8 cellular contexts compared by ENCODE assay signal in the genomic region with DNA sequence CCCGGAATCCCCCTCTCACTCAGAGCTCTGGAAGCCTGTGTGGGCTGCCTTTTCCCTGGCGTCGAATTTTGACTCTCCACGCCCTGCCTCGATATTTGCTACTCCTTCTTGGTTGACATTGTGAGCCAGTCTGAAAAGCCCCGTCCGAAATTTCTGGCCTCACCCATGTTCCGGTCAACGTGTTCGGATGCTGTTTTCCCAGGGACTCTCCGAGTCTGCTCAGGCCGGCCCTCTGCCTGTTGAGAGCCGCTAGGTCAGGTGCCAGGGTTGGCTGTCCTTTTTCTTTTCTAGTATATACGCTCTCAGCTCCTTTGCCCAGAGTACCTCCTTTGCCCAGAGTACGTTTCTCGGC. TPM values are rescaled to one million over a fixed set of nuclear protein-coding genes. Genes with fewer than 3 reads are reported as not detected.
A peak's percentile ranks its signal among the peaks of the same experiment; 100 is the strongest.
DNase-seq lines count a peak whose midpoint lies in the region; ATAC-seq and TF ChIP-seq lines count a peak whose summit lies in the region.

No MANE protein-coding gene starts in this region.

- intact Hi-C loops in natural killer cell (cut with micrococcal nuclease) = loop anchor here (1.0 kb wide), 1 partner anchor 125 kb away; no protein-coding TSS in a partner anchor

- peak; percentile 22 for ATAC-seq in GM18502 (IDR thresholded peaks at IDR 0.05; ENCODE audit: poor library complexity, unreplicated experiment)
- ATAC-seq in WTC11 = peak; percentile 66
- ATAC-seq in natural killer cell = no peak
- ATAC-seq in HG02623 (IDR thresholded peaks at IDR 0.05; ENCODE audit: unreplicated experiment) = no peak

- H3K4me3 ChIP-seq in BJ (ENCODE audit: low read depth, low read length) (peak overlapping the region; percentile 61), fibroblast of the aortic adventitia (ENCODE audit: low read depth, low read length) (peak overlapping the region; percentile 85)

- peak; percentile 74 for TF ChIP-seq CTCF in BJ (IDR thresholded peaks at IDR 0.05; ENCODE audit: insufficient read depth, low read depth, low read length)
- no peak for TF ChIP-seq CTCF in WTC11 (IDR thresholded peaks at IDR 0.05)
- TF ChIP-seq CTCF in fibroblast of the aortic adventitia (IDR thresholded peaks at IDR 0.05; ENCODE audit: insufficient read depth, low read length) = peak; percentile 83
- TF ChIP-seq CTCF in natural killer cell (IDR thresholded peaks at IDR 0.05) = no peak

- H3K27me3 Mint-ChIP-seq in IgD-negative memory B cell = peaks cover 25% of the 10 kb centered on the region
- H3K27me3 Mint-ChIP-seq in WTC11 (ENCODE audit: low read depth) = peaks cover 76% of the 10 kb centered on the region
- H3K27me3 Mint-ChIP-seq in natural killer cell (ENCODE audit: low read depth in 2 of 2) = peaks cover 24 to 45% of the 10 kb centered on the region in 2 donors

- H3K27ac Mint-ChIP-seq in IgD-negative memory B cell = peak overlapping the region in 2 of 3 donors; percentile 53 to 76
- H3K27ac Mint-ChIP-seq in WTC11 = peak overlapping the region; percentile 75
- peak overlapping the region; percentile 45 to 76 for H3K27ac Mint-ChIP-seq in natural killer cell

- CTCF ChIA-PET in BJ (lab: Yijun Ruan, JAX) (interaction anchor here (0.6 to 3.9 kb wide), 6 partner anchors 18 to 374 kb away, joined by 3 to 18 read pairs (median 4); partner anchors contain the start of gene VWA8), WTC11 (lab: Charles Lee) (interaction anchor here (0.6 to 2.1 kb wide), 8 partner anchors 15 to 373 kb away, joined by 3 to 13 read pairs (median 4); partner anchors contain the start of gene VWA8)

- H3K4me3 Mint-ChIP-seq in IgD-negative memory B cell (peak overlapping the region; percentile 79 to 95 (median 94)), WTC11 (peak overlapping the region; percentile 91), natural killer cell (peak overlapping the region; percentile 94)

- POLR2A ChIA-PET in BJ (lab: Charles Lee) (no interaction called here), WTC11 (lab: Charles Lee) (interaction anchor here (0.6 kb wide), 1 partner anchor 140 kb away, joined by 5 read pairs; no protein-coding TSS in a partner anchor)

- no peaks in the 10 kb centered on the region for H3K27me3 ChIP-seq in BJ (ENCODE audit: control insufficient read depth, insufficient read depth, low read length)

- H3K36me3 ChIP-seq in BJ (ENCODE audit: control insufficient read depth, insufficient read depth, low read length) = no peaks in the 10 kb centered on the region

- DNase-seq in BJ (ENCODE audit: low read depth) (no peak), WTC11 (ENCODE audit: low spot score) (peak; percentile 60), fibroblast of the aortic adventitia (ENCODE audit: low read depth) (peak; percentile 72), natural killer cell (no peak), NK-92 (lab: John Stamatoyannopoulos, UW; ENCODE audit: unreplicated experiment) (no peak)

- H3K9me3 Mint-ChIP-seq in IgD-negative memory B cell (no peaks in the 10 kb centered on the region), WTC11 (no peaks in the 10 kb centered on the region), natural killer cell (no peaks in the 10 kb centered on the region)

- peaks cover 5 to 19% (median 16%) of the 10 kb centered on the region in 3 donors for H3K4me1 Mint-ChIP-seq in IgD-negative memory B cell
- H3K4me1 Mint-ChIP-seq in WTC11 = peaks cover 24% of the 10 kb centered on the region
- peaks cover 20 to 24% of the 10 kb centered on the region in 2 donors for H3K4me1 Mint-ChIP-seq in natural killer cell

- H3K36me3 Mint-ChIP-seq in IgD-negative memory B cell (peaks cover 2% of the 10 kb centered on the region), WTC11 (no peaks in the 10 kb centered on the region), natural killer cell (no peaks in the 10 kb centered on the region)

TF ChIP-seq in WTC11, 78 proteins besides CTCF, POLR2A, EP300 and RAD21:
- TF ChIP-seq ZNF263 (CRISPR knock-in tag; IDR thresholded peaks at IDR 0.05; ENCODE audit: low read depth) = no peak
- TF ChIP-seq ZBTB43 (CRISPR knock-in tag; IDR thresholded peaks at IDR 0.05) = 0 out of 2 replicates have a peak, but pooled peaks have one; percentile 4
- no peak for TF ChIP-seq TCF7 (CRISPR knock-in tag; IDR thresholded peaks at IDR 0.05; ENCODE audit: low read depth)
- 0 out of 2 replicates have a peak, but pooled peaks have one; percentile 39 for TF ChIP-seq MYBL2 (CRISPR knock-in tag; IDR thresholded peaks at IDR 0.05)

RNA-seq across cellular contexts. Expression of gene DGKH, which starts 6.8 kb away (rescaled TPM):
- 4.2 and 5.3 TPM in 2 replicates for polyA plus RNA-seq in BJ (2011; rRNA removed)
- polyA minus RNA-seq in BJ (2011; rRNA and poly(A)+ RNA removed) = 18.1 and 19.6 TPM in 2 replicates
- polyA plus RNA-seq in IgD-negative memory B cell = 0.03 TPM
- 7.6 to 8.8 TPM (median 8.8 TPM) in 3 replicates for total RNA-seq in WTC11 (2021)
- 17.1 and 26.3 TPM in 2 replicates for total RNA-seq in fibroblast of the aortic adventitia (ENCODE audit: low replicate concordance)
- 1 to 10 TPM; 1.1 to 3.4 (median 1.2) TPM for total RNA-seq in natural killer cell

Comparison
In these comparisons a context has a peak if more than half of its experiments do, and no peak if none do; other contexts are left out.
1. DNase-seq: peak in WTC11 (single experiment) and fibroblast of the aortic adventitia (single experiment); none in BJ (single experiment), natural killer cell (single experiment) and NK-92 (single experiment).
2. CTCF ChIP-seq: peak in BJ (single experiment) and fibroblast of the aortic adventitia (single experiment); none in WTC11 (single experiment) and natural killer cell (single experiment).
3. ATAC-seq: peak in GM18502 (single experiment) and WTC11 (single experiment); none in natural killer cell (0 of 3) and HG02623 (single experiment).
4. Peak in every context shown above with its lines, with median percentiles within 50 percentile points of each other: H3K27ac Mint-ChIP-seq and H3K4me3 Mint-ChIP-seq.